9 cellular contexts compared by ENCODE assay signal in the genomic region with DNA sequence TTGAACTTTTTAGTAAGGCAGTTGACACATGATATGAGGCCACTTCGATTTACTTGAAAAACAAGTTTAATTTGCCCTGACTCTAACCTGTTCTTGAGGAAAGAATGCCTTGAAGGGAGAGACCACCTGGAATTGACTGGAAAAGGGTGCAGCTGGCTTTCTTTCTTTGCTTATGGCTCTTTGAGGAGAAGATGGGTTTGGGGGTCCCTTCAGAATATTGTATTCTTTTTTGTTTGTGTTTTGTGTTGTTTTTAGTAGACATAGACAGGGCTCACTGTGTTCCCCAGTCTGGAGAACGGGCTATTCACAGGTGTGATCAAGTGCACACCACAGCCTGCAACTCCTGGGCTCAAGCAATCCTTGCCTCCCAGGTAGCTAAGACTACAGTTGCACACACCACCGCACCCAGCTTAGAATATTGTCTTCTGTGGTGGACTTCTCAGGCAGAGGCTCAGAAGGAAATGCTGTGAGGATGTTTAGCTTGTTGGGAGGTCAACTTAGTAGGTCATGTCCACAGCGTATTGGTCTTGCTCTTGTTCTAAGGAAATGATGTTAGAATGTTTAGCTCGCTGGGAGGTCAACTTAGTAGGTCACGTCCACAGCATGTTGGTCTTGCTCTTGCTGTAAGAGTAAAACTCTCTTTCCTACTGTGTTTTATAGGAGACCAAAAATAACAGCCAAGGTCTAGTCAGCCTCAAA. TPM values are rescaled to one million over a fixed set of nuclear protein-coding genes. Genes with fewer than 3 reads are reported as not detected.
DNase-seq lines count a peak whose midpoint lies in the region; ATAC-seq and TF ChIP-seq lines count a peak whose summit lies in the region.
"Had no signal": no experiment of that assay in that cellular context is flagged by ENCODE, and none has a peak within 500 bp of the region (broad histone marks: within the 10 kb centered on the region; RNA-seq: fewer than 3 reads in every experiment).

No MANE protein-coding gene starts in this region.

- intact Hi-C loops in activated B cell treated with CpG ODN at 0.5 μM for 24 hours (cut with micrococcal nuclease) (loop anchor here (10.0 kb wide), 1 partner anchor 1021 kb away; a partner anchor contains a TSS), right cardiac atrium (cut with DNase I) (no loop called here)

- H3K4me1 Mint-ChIP-seq in activated B cell treated with CpG ODN at 0.5 μM for 24 hours: peaks cover 27% of the 10 kb centered on the region

- in situ Hi-C loops in HAP-1 (cut with MboI; ENCODE audit: low sequenced_read_pairs): no loop called here

- H3K9ac ChIP-seq in skeletal muscle tissue (ENCODE audit: low read depth in 1 of 3, low read length in 3 of 3): peak overlapping the region; percentile 88 to 100 (median 94)

- no peak for TF ChIP-seq CTCF in activated B cell treated with CpG ODN at 0.5 μM for 24 hours (IDR thresholded peaks at IDR 0.05)

- DNase-seq in HAP-1 (ENCODE audit: low spot score in 2 of 2) (no peak), activated B cell treated with CpG ODN at 0.5 μM for 24 hours (no peak), right cardiac atrium (no peak), NCI-H1436 (lab: John Stamatoyannopoulos, UW) (no peak), DMS153 (lab: John Stamatoyannopoulos, UW) (no peak), GM19240 (ENCODE audit: insufficient read length, low spot score) (no peak), NCI-H2081 treated with DMSO at 0.1 percent for 48 hours (lab: John Stamatoyannopoulos, UW) (no peak)
- DNase-seq: islet precursor cell had no signal

- H3K27me3 ChIP-seq in HAP-1 (ENCODE audit: low read depth) (no peaks in the 10 kb centered on the region), right cardiac atrium (ENCODE audit: control insufficient read depth, insufficient read depth) (no peaks in the 10 kb centered on the region), skeletal muscle tissue (ENCODE audit: control insufficient read depth in 3 of 3, insufficient read depth in 3 of 3, low read length in 3 of 3) (no peaks in the 10 kb centered on the region)

- H3K36me3 Mint-ChIP-seq in activated B cell treated with CpG ODN at 0.5 μM for 24 hours (ENCODE audit: low read depth): peaks cover 63% of the 10 kb centered on the region

- ATAC-seq in activated B cell treated with CpG ODN at 0.5 μM for 24 hours (ENCODE audit: low read depth) (no peak), right cardiac atrium (no peak)

- H3K4me3 ChIP-seq in HAP-1: peak overlapping the region; percentile 91; the same call in 1 of the 2 replicates
- H3K4me3 ChIP-seq in right cardiac atrium (ENCODE audit: low read length): peak overlapping the region; percentile 61
- H3K4me3 ChIP-seq in skeletal muscle tissue (ENCODE audit: low read length in 3 of 3): peak overlapping the region; percentile 85 to 98 (median 98)

- POLR2A ChIA-PET in activated B cell treated with CpG ODN at 0.5 μM for 24 hours (lab: Charles Lee): interaction anchor here (0.7 to 6.1 kb wide), 7 partner anchors 11 to 126 kb away, joined by 3 to 239 read pairs (median 37); a partner anchor contains a TSS

- H3K4me1 ChIP-seq in HAP-1: peaks cover 10% of the 10 kb centered on the region
- H3K4me1 ChIP-seq in right cardiac atrium (ENCODE audit: control insufficient read depth, insufficient read depth, low read length): peaks cover 3% of the 10 kb centered on the region
- peaks cover 21 to 23% (median 21%) of the 10 kb centered on the region in 3 donors for H3K4me1 ChIP-seq in skeletal muscle tissue (ENCODE audit: control insufficient read depth in 3 of 3, insufficient read depth in 3 of 3, low read length in 3 of 3)

- no peaks in the 10 kb centered on the region for H3K9me3 Mint-ChIP-seq in activated B cell treated with CpG ODN at 0.5 μM for 24 hours

- H3K9me3 ChIP-seq in HAP-1 (no peaks in the 10 kb centered on the region), right cardiac atrium (ENCODE audit: control insufficient read depth, low read length) (no peaks in the 10 kb centered on the region), skeletal muscle tissue (ENCODE audit: control insufficient read depth in 3 of 3, low read length in 3 of 3) (no peaks in the 10 kb centered on the region)

- H3K27me3 Mint-ChIP-seq in activated B cell treated with CpG ODN at 0.5 μM for 24 hours: no peaks in the 10 kb centered on the region

- H3K36me3 ChIP-seq in HAP-1 (replicated peaks) (peaks cover 39% of the 10 kb centered on the region), skeletal muscle tissue (ENCODE audit: control insufficient read depth in 3 of 3, insufficient read depth in 3 of 3, low read length in 3 of 3) (peaks cover 37 to 43% (median 38%) of the 10 kb centered on the region in 3 donors)

- WGBS in right cardiac atrium: 83% methylated on average over 6 of the region's 6 CpGs

- peak overlapping the region; percentile 100 for H3K27ac Mint-ChIP-seq in activated B cell treated with CpG ODN at 0.5 μM for 24 hours

- peak overlapping the region; percentile 99 for H3K4me3 Mint-ChIP-seq in activated B cell treated with CpG ODN at 0.5 μM for 24 hours

- H3K27ac ChIP-seq in right cardiac atrium (ENCODE audit: low read length): no peak overlapping the region
- H3K27ac ChIP-seq in skeletal muscle tissue (ENCODE audit: low read depth, low read length): no peak overlapping the region

- CTCF ChIA-PET in activated B cell treated with CpG ODN at 0.5 μM for 24 hours (lab: Charles Lee): interaction anchor here (1.2 to 1.7 kb wide), 3 partner anchors 16 to 126 kb away, joined by 3 to 5 read pairs (median 3); a partner anchor contains a TSS

RNA-seq across cellular contexts. Expression of a gene that starts 1.5 kb away (rescaled TPM):
- 5.4 and 5.5 TPM in 2 replicates for total RNA-seq in activated B cell treated with CpG ODN at 0.5 μM for 24 hours
- 1 to 10 TPM in 3 of 4 donors, under 1 TPM in 1; 0.79 to 2.9 (median 2.4) TPM for total RNA-seq in right cardiac atrium
- polyA plus RNA-seq in right cardiac atrium: 2.6 TPM
- total RNA-seq in skeletal muscle tissue: 2.1 TPM

RNA-seq across cellular contexts. Expression of a gene that starts 1.7 kb away (rescaled TPM):
- total RNA-seq in activated B cell treated with CpG ODN at 0.5 μM for 24 hours (84.3 and 86.5 TPM in 2 replicates), right cardiac atrium (10 to 100 TPM; 50.6 to 70.7 (median 62.6) TPM), skeletal muscle tissue (85.6 TPM)
- polyA plus RNA-seq in right cardiac atrium: 33.1 TPM

RNA-seq across cellular contexts. Expression of a gene that starts 14.2 kb away (rescaled TPM):
- total RNA-seq in activated B cell treated with CpG ODN at 0.5 μM for 24 hours (2.3 and 2.4 TPM in 2 replicates), right cardiac atrium (100 to 1,000 TPM in 3 of 4 donors, 10 to 100 TPM in 1; 87.4 to 178 (median 134) TPM), skeletal muscle tissue (172 TPM)
- 224 TPM for polyA plus RNA-seq in right cardiac atrium

RNA-seq across cellular contexts. Expression of a gene that starts 19.7 kb away (rescaled TPM):
- total RNA-seq in activated B cell treated with CpG ODN at 0.5 μM for 24 hours: 406 and 449 TPM in 2 replicates
- 100 to 1,000 TPM in 3 of 4 donors, 10 to 100 TPM in 1; 99.8 to 112 (median 103) TPM for total RNA-seq in right cardiac atrium
- 141 TPM for polyA plus RNA-seq in right cardiac atrium
- total RNA-seq in skeletal muscle tissue: 89.8 TPM

RNA-seq across cellular contexts. Expression of a gene that starts 22.1 kb away (rescaled TPM):
- total RNA-seq in activated B cell treated with CpG ODN at 0.5 μM for 24 hours (82.1 and 102 TPM in 2 replicates), right cardiac atrium (10 to 100 TPM in 1 of 4 donors, 1 to 10 TPM in 3; 4.0 to 11.0 (median 5.3) TPM), skeletal muscle tissue (3.7 TPM)
- 3.5 TPM for polyA plus RNA-seq in right cardiac atrium

Comparison
In these comparisons a context has a peak if more than half of its experiments do, and no peak if none do; other contexts are left out.
1. RNA of a gene that starts 14.2 kb away (total RNA-seq): 172 TPM in skeletal muscle tissue (single experiment) and 87.4 to 178 TPM in right cardiac atrium; 2.3 to 2.4 TPM in activated B cell treated with CpG ODN at 0.5 μM for 24 hours; every median in the first group is over 10 times any median in the second.
2. Peak in every context shown above with its lines, with median percentiles within 50 percentile points of each other: H3K4me3 ChIP-seq.